ENCODE assay signal across 8 cellular contexts in the genomic region with DNA sequence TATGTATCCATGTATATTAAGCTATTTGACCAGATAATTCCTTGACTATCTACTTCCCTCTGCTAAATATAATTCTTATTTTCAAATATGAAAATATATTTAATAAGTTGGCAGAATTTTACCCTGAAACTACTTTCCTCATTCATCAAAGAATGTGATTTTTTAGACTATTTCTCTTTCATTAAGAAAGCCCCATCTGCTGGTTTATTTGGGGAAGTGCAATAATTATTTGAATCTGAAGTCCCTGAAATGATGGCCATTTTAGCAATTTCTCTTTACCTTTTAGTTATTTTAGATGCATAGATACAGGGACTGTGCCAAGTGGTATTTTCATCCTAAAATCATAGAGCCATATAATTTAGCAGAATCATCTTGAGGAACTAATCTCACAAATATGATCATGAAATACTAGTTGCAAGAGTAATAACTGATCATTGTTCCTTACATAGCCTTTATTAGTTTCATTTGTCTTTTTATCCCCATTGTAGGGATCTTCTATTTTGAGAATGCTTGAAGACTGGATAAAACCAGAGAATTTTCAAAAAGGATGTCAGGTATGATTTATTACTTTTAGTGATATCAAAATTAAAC. TPM values are rescaled to one million over a fixed set of nuclear protein-coding genes. Genes with fewer than 3 reads are reported as not detected.
A peak's percentile ranks its signal among the peaks of the same experiment; 100 is the strongest.
DNase-seq lines count a peak whose midpoint lies in the region; ATAC-seq and TF ChIP-seq lines count a peak whose summit lies in the region.

No MANE protein-coding gene starts in this region.

- no peaks in the 10 kb centered on the region for H3K36me3 ChIP-seq in CD8-positive, alpha-beta T cell (ENCODE audit: insufficient read depth, low read length)
- H3K36me3 ChIP-seq in HCT116 (ENCODE audit: control insufficient read depth in 1 of 2, insufficient read depth in 2 of 2, low read length in 2 of 2) (no peaks in the 10 kb centered on the region), esophagus squamous epithelium (no peaks in the 10 kb centered on the region), ovary (no peaks in the 10 kb centered on the region)

- no peaks in the 10 kb centered on the region for H3K79me2 ChIP-seq in HCT116 (ENCODE audit: insufficient read depth, low read length)

- RAD21 ChIA-PET in HCT116 (lab: Charles Lee; ENCODE audit: low non-redundant PET in 1 of 2, low total read pairs in 2 of 2, uncharacterized antibody in 2 of 2, unreplicated experiment in 2 of 2): no interaction called here

- H3K36me3 Mint-ChIP-seq in CD8-positive, alpha-beta T cell: peaks cover 2% of the 10 kb centered on the region

- no peak for DNase-seq in CD8-positive, alpha-beta T cell
- peak; percentile 34 for DNase-seq in HCT116 (ENCODE audit: low read depth, low spot score)
- peak; percentile 14 for DNase-seq in SK-N-DZ (ENCODE audit: low spot score)
- no peak for DNase-seq in esophagus squamous epithelium (lab: John Stamatoyannopoulos, UW)
- DNase-seq in retinal pigment epithelial cell (ENCODE audit: low read depth): no peak
- no peak for DNase-seq in ovary

- no peak overlapping the region for H3K4me3 ChIP-seq in CD8-positive, alpha-beta T cell (ENCODE audit: low read depth, low read length)
- H3K4me3 ChIP-seq in HCT116 (replicated peaks in 1 of 2; ENCODE audit: low read depth in 1 of 2, low read length in 2 of 2): no peak overlapping the region
- no peak overlapping the region for H3K4me3 ChIP-seq in esophagus squamous epithelium
- H3K4me3 ChIP-seq in retinal pigment epithelial cell (ENCODE audit: low read length): no peak overlapping the region
- no peak overlapping the region for H3K4me3 ChIP-seq in ovary

- H3K27ac ChIP-seq in CD8-positive, alpha-beta T cell (ENCODE audit: low read depth, low read length): no peak overlapping the region
- H3K27ac ChIP-seq in HCT116 (ENCODE audit: low read depth, low read length): no peak overlapping the region
- no peak overlapping the region for H3K27ac ChIP-seq in esophagus squamous epithelium
- no peak overlapping the region for H3K27ac ChIP-seq in ovary

- H3K9me2 ChIP-seq in HCT116 (ENCODE audit: insufficient read depth): no peaks in the 10 kb centered on the region

- H3K9ac ChIP-seq in HCT116 (ENCODE audit: low read length): no peak overlapping the region

- H3K4me1 ChIP-seq in CD8-positive, alpha-beta T cell (ENCODE audit: insufficient read depth, low read length): peaks cover 10% of the 10 kb centered on the region
- H3K4me1 ChIP-seq in HCT116 (ENCODE audit: control insufficient read depth in 1 of 2, insufficient read depth in 2 of 2, low read length in 2 of 2) (peaks cover 0 to 9% of the 10 kb centered on the region in 2 experiments; a peak in 1 of 4 replicates), esophagus squamous epithelium (peaks cover 0 to 8% (median 0%) of the 10 kb centered on the region in 3 donors), ovary (ENCODE audit: insufficient read depth) (no peaks in the 10 kb centered on the region)

- H3K4me2 ChIP-seq in HCT116 (ENCODE audit: low read length): 0 out of 2 replicates have a peak overlapping the region, but pooled peaks have one; percentile 22

- H3K4me1 Mint-ChIP-seq in CD8-positive, alpha-beta T cell (ENCODE audit: low read depth): peaks cover 14% of the 10 kb centered on the region

- no peak for TF ChIP-seq EP300 in ovary (IDR thresholded peaks at IDR 0.05)

- intact Hi-C loops in CD8-positive, alpha-beta T cell (cut with DNase I, micrococcal nuclease): loop anchor here (5.0 kb wide), 2 partner anchors 303 to 318 kb away; a partner anchor contains a TSS
- intact Hi-C loops in HCT116 (cut with micrococcal nuclease): loop anchor here (5.0 to 10.0 kb wide), 4 partner anchors 303 to 1120 kb away; a partner anchor contains a TSS
- intact Hi-C loops in esophagus squamous epithelium (cut with DNase I): loop anchor here (2.0 kb wide), 1 partner anchor 516 kb away; no protein-coding TSS in a partner anchor
- intact Hi-C loops in ovary (cut with DNase I): loop anchor here (5.0 kb wide), 3 partner anchors 303 to 518 kb away; no protein-coding TSS in a partner anchor

- no peak overlapping the region for H3K4me3 Mint-ChIP-seq in CD8-positive, alpha-beta T cell

- BruUV-seq in HCT116 (replicated peaks; lab: Mats Ljungman, UMichigan): no TSS peak

- TF ChIP-seq RAD21 in HCT116 (IDR thresholded peaks at IDR 0.05; ENCODE audit: low read depth): peak; percentile 56

- peaks cover 3% of the 10 kb centered on the region for H3K27me3 Mint-ChIP-seq in CD8-positive, alpha-beta T cell (ENCODE audit: low read depth)

- no peak for TF ChIP-seq POLR2A in HCT116 (IDR thresholded peaks at IDR 0.05; ENCODE audit: borderline replicate concordance, extremely low read depth, insufficient read depth, insufficient read length)
- no peak for TF ChIP-seq POLR2A in esophagus squamous epithelium (IDR thresholded peaks at IDR 0.05)
- no peak for TF ChIP-seq POLR2A in ovary (IDR thresholded peaks at IDR 0.05)

- no peaks in the 10 kb centered on the region for H3K9me3 Mint-ChIP-seq in CD8-positive, alpha-beta T cell

- no peaks in the 10 kb centered on the region for H3K27me3 ChIP-seq in CD8-positive, alpha-beta T cell (ENCODE audit: insufficient read depth, low read length)
- H3K27me3 ChIP-seq in HCT116 (ENCODE audit: insufficient read depth, low read length) (no peaks in the 10 kb centered on the region), esophagus squamous epithelium (no peaks in the 10 kb centered on the region), ovary (no peaks in the 10 kb centered on the region)

- H2AFZ ChIP-seq in HCT116 (ENCODE audit: low read depth, low read length, poor library complexity, severe bottlenecking): peak overlapping the region; percentile 44

- TF ChIP-seq CTCF in CD8-positive, alpha-beta T cell (IDR thresholded peaks at IDR 0.05): peak; percentile 79
- peak; percentile 52 to 59 (median 59); a peak in 5 of 6 replicates for TF ChIP-seq CTCF in HCT116 (IDR thresholded peaks at IDR 0.05 in 2 of 3, conservative IDR thresholded peaks at IDR 0.05 in 1 of 3; ENCODE audit: borderline replicate concordance in 1 of 3, insufficient read depth in 1 of 3, low read depth in 2 of 3, low read length in 2 of 3)
- peak; percentile 42 to 72 (median 66) for TF ChIP-seq CTCF in esophagus squamous epithelium (IDR thresholded peaks at IDR 0.05)
- TF ChIP-seq CTCF in retinal pigment epithelial cell (conservative IDR thresholded peaks at IDR 0.05; ENCODE audit: low read depth, low read length): peak; percentile 63
- TF ChIP-seq CTCF in ovary (IDR thresholded peaks at IDR 0.05): peak in 1 of 3 donors; percentile 8

- POLR2A ChIA-PET in CD8-positive, alpha-beta T cell (lab: Charles Lee): no interaction called here
- POLR2A ChIA-PET in HCT116 (lab: Charles Lee): interaction anchor here (1.0 kb wide), 1 partner anchor 109 kb away, joined by 3 read pairs; no protein-coding TSS in a partner anchor

- H3K9me3 ChIP-seq in CD8-positive, alpha-beta T cell (ENCODE audit: low read length): no peaks in the 10 kb centered on the region
- H3K9me3 ChIP-seq in HCT116 (ENCODE audit: control insufficient read depth in 1 of 2, insufficient read depth in 1 of 2, low read depth in 1 of 2, low read length in 2 of 2) (no peaks in the 10 kb centered on the region), esophagus squamous epithelium (no peaks in the 10 kb centered on the region), ovary (no peaks in the 10 kb centered on the region)

- ATAC-seq in CD8-positive, alpha-beta T cell: peak; percentile 19
- no peak for ATAC-seq in HCT116
- no peak for ATAC-seq in GM21447 (IDR thresholded peaks at IDR 0.05; ENCODE audit: unreplicated experiment)
- no peak for ATAC-seq in GM19351 (IDR thresholded peaks at IDR 0.05; ENCODE audit: unreplicated experiment)

- H3K27ac Mint-ChIP-seq in CD8-positive, alpha-beta T cell: no peak overlapping the region

- no peaks in the 10 kb centered on the region for H4K20me1 ChIP-seq in HCT116 (ENCODE audit: insufficient read depth)

- CTCF ChIA-PET in CD8-positive, alpha-beta T cell (lab: Charles Lee): interaction anchor here (1.0 to 14.2 kb wide), 10 partner anchors 11 to 517 kb away, joined by 3 to 224 read pairs (median 8); no protein-coding TSS in a partner anchor
- CTCF ChIA-PET in HCT116 (lab: Charles Lee): interaction anchor here (1.3 to 9.1 kb wide), 5 partner anchors 172 to 517 kb away, joined by 6 to 167 read pairs (median 10); no protein-coding TSS in a partner anchor

TF ChIP-seq in HCT116, 20 proteins besides CTCF, POLR2A, EP300 and RAD21:
- TF ChIP-seq POLR2AphosphoS5 (IDR thresholded peaks at IDR 0.05; ENCODE audit: low read depth, low read length): no peak
- no peak for TF ChIP-seq FOSL1 (IDR thresholded peaks at IDR 0.05; ENCODE audit: low read depth)

RNA-seq across cellular contexts. Expression of a gene that starts 39.0 kb away (rescaled TPM):
- not detected for total RNA-seq in CD8-positive, alpha-beta T cell
- total RNA-seq in HCT116 (2021; ENCODE audit: unreplicated experiment) (4.5 TPM), esophagus squamous epithelium (1 to 10 TPM in 2 of 4 donors, under 1 TPM in 2; 0.30 to 1.6 (median 0.86) TPM), ovary (1 to 10 TPM in 6 of 7 donors, under 1 TPM in 1; 0.91 to 3.6 (median 2.2) TPM)
- 0.85 and 1.6 TPM in 2 replicates for polyA plus RNA-seq in HCT116 (2012)
- 0.02 TPM in 1 of 2 replicates, not detected in the other for polyA plus RNA-seq in SK-N-DZ (2014; cell fraction: cytosol; rRNA removed)
- not detected in 2 replicates for polyA plus RNA-seq in SK-N-DZ (2014; cell fraction: nucleus; rRNA removed)
- polyA plus RNA-seq in ovary: 1 to 10 TPM; 1.5 to 4.7 TPM

Comparison
In these comparisons a context has a peak if more than half of its experiments do, and no peak if none do; other contexts are left out.
1. DNase-seq: peak in HCT116 (single experiment) and SK-N-DZ (single experiment); none in CD8-positive, alpha-beta T cell (0 of 7), esophagus squamous epithelium (single experiment), retinal pigment epithelial cell (single experiment) and ovary (0 of 5).